In the genomic region with DNA sequence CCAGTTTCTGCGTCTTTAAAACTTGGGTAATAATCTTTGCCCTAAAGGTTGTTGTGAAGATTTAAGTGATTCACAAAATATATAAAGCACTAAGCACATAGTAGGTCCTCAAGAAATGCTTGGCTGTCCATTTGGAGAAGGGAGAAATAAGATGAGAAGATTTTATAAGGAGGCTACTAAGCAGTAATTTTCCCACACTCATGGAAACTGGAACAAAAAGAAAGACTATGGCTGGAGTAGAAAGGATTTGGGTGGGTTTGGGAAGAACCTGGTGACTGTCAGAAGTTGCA, we compare ENCODE assay signal across 9 cellular contexts. TPM values are rescaled to one million over a fixed set of nuclear protein-coding genes. Genes with fewer than 3 reads are reported as not detected.
DNase-seq lines count a peak whose midpoint lies in the region; ATAC-seq, FAIRE-seq and TF ChIP-seq lines count a peak whose summit lies in the region.
"Had no signal": no experiment of that assay in that cellular context is flagged by ENCODE, and none has a peak within 500 bp of the region (broad histone marks: within the 10 kb centered on the region; RNA-seq: fewer than 3 reads in every experiment).

No MANE protein-coding gene starts in this region.

- no peak for TF ChIP-seq EP300 in K562 (IDR thresholded peaks at IDR 0.05; ENCODE audit: low read length)
- no peak for TF ChIP-seq EP300 in upper lobe of left lung (IDR thresholded peaks at IDR 0.05)

- no peak for TF ChIP-seq RAD21 in K562 (CRISPR knock-in tag; conservative IDR thresholded peaks at IDR 0.05 in 1 of 2, IDR thresholded peaks at IDR 0.05 in 1 of 2)

- FAIRE-seq in K562 (lab: Jason Lieb, UNC) (no peak), H54 (lab: Jason Lieb, UNC) (no peak)

- no peaks in the 10 kb centered on the region for H3K9me1 ChIP-seq in K562 (ENCODE audit: control insufficient read depth, insufficient read depth, low read length)

- no peaks in the 10 kb centered on the region for H4K20me1 ChIP-seq in K562 (replicated peaks; ENCODE audit: control insufficient read depth, insufficient read depth, low read length)

- WGBS in K562 (ENCODE audit: insufficient coverage, low coverage, missing lambda C conversion rate) = 38% methylated on average over 1 of the region's 1 CpG
- WGBS in upper lobe of left lung, 2 donors = 71% methylated on average over 1 of the region's 1 CpG

- H3K9me3 ChIP-seq in left ventricle myocardium inferior (replicated peaks) = no peaks in the 10 kb centered on the region
- no peaks in the 10 kb centered on the region for H3K9me3 ChIP-seq in K562 (replicated peaks; ENCODE audit: control insufficient read depth, insufficient read depth, low read depth, low read length)
- H3K9me3 ChIP-seq in mucosa of rectum (ENCODE audit: control insufficient read depth in 2 of 2, low read length in 2 of 2) = no peaks in the 10 kb centered on the region
- no peaks in the 10 kb centered on the region for H3K9me3 ChIP-seq in upper lobe of left lung

- no peak for TF ChIP-seq CTCF in left ventricle myocardium inferior (IDR thresholded peaks at IDR 0.05; ENCODE audit: borderline replicate concordance)
- no peak for TF ChIP-seq CTCF in K562 (IDR thresholded peaks at IDR 0.05 in 2 of 3, conservative IDR thresholded peaks at IDR 0.05 in 1 of 3; ENCODE audit: insufficient read depth in 2 of 3, low read depth in 1 of 3, low read length in 3 of 3)
- TF ChIP-seq CTCF in upper lobe of left lung (IDR thresholded peaks at IDR 0.05) = no peak

- H3K79me2 ChIP-seq in K562 (ENCODE audit: control insufficient read depth, insufficient read depth, low read length) = peaks cover 19% of the 10 kb centered on the region

- no peak for ATAC-seq in K562
- ATAC-seq in upper lobe of left lung (ENCODE audit: low FRiP score in 2 of 2) = no peak

- H3K4me1 ChIP-seq in left ventricle myocardium inferior (peaks cover 54% of the 10 kb centered on the region), K562 (replicated peaks in 1 of 2; ENCODE audit: control insufficient read depth in 2 of 2, insufficient read depth in 2 of 2, low read length in 2 of 2) (peaks cover 26 to 39% of the 10 kb centered on the region in 2 experiments; a peak in 4 of 5 replicates), mucosa of rectum (ENCODE audit: control insufficient read depth in 2 of 2, insufficient read depth in 2 of 2, low read length in 2 of 2) (peaks cover 19 to 29% of the 10 kb centered on the region in 2 donors), upper lobe of left lung (peaks cover 27 to 60% (median 32%) of the 10 kb centered on the region in 4 donors)

- in situ Hi-C loops in K562 (cut with MboI) = loop anchor here (5.0 kb wide), 2 partner anchors 37 to 102 kb away; a partner anchor contains a TSS

- no peak for TF ChIP-seq POLR2A in K562 (conservative IDR thresholded peaks at IDR 0.05)
- no peak for TF ChIP-seq POLR2A in upper lobe of left lung (IDR thresholded peaks at IDR 0.05)
- no peak for TF ChIP-seq POLR2A in H54 (IDR thresholded peaks at IDR 0.05; ENCODE audit: low read depth, low read length)

- no TSS peak for BruUV-seq in K562 (replicated peaks; lab: Mats Ljungman, UMichigan)

- CTCF ChIA-PET in K562 (lab: Yijun Ruan, JAX; ENCODE audit: low intra/inter-chr PET ratio) = no interaction called here

- H2AFZ ChIP-seq in K562 (ENCODE audit: low read depth, low read length) = no peak overlapping the region

- DNase-seq in left ventricle myocardium inferior (no peak), cardiac septum (ENCODE audit: low spot score) (no peak), K562 (ENCODE audit: extremely low read depth in 1 of 4, low spot score in 3 of 4) (no peak), upper lobe of left lung (no peak), posterior cingulate gyrus (no peak), H54 (ENCODE audit: insufficient read length, low spot score) (no peak)
- no peak for DNase-seq in activated CD8-positive, alpha-beta memory T cell treated with anti-CD3 and anti-CD28 coated beads for 24 hours
- DNase-seq: NCI-H2081 had no signal

- H3K27me3 ChIP-seq in left ventricle myocardium inferior (ENCODE audit: low read depth) = no peaks in the 10 kb centered on the region
- H3K27me3 ChIP-seq in K562 (ENCODE audit: control insufficient read depth in 2 of 2, insufficient read depth in 2 of 2, low read length in 2 of 2) = no peaks in the 10 kb centered on the region
- no peaks in the 10 kb centered on the region for H3K27me3 ChIP-seq in mucosa of rectum (ENCODE audit: control insufficient read depth in 2 of 2, insufficient read depth in 2 of 2, low read length in 2 of 2)
- no peaks in the 10 kb centered on the region for H3K27me3 ChIP-seq in upper lobe of left lung

- POLR2A ChIA-PET in K562 (lab: Yijun Ruan, JAX) = interaction anchor here (0.6 to 1.2 kb wide), 2 partner anchors 10 to 85 kb away, joined by 3 to 5 read pairs; no protein-coding TSS in a partner anchor

- peak overlapping the region; percentile 89 for H3K4me2 ChIP-seq in K562 (ENCODE audit: insufficient read depth, low read length)

- H3K27ac ChIP-seq in left ventricle myocardium inferior (replicated peaks) = peak overlapping the region; percentile 94
- no peak overlapping the region; the same call in 2 of the 3 replicates for H3K27ac ChIP-seq in K562 (ENCODE audit: extremely low read depth, low read depth, low read length)
- H3K27ac ChIP-seq in mucosa of rectum (ENCODE audit: low read depth in 2 of 2, low read length in 2 of 2) = peak overlapping the region; percentile 92
- H3K27ac ChIP-seq in upper lobe of left lung = peak overlapping the region; percentile 91 to 96 (median 93)

- intact Hi-C loops in left ventricle myocardium inferior (cut with micrococcal nuclease) = loop anchor here (5.0 kb wide), 1 partner anchor 37 kb away; no protein-coding TSS in a partner anchor
- intact Hi-C loops in cardiac septum (cut with DNase I) = no loop called here
- intact Hi-C loops in K562 (cut with micrococcal nuclease) = loop anchor here (10.0 kb wide), 1 partner anchor 399 kb away; no protein-coding TSS in a partner anchor
- intact Hi-C loops in posterior cingulate gyrus (cut with DNase I) = loop anchor here (5.0 kb wide), 1 partner anchor 37 kb away; no protein-coding TSS in a partner anchor

- H3K9ac ChIP-seq in K562 (ENCODE audit: insufficient read depth in 1 of 2, low read depth in 2 of 2, low read length in 2 of 2) (peak overlapping the region in 1 of 2 experiments; percentile 86; a peak in 2 of 4 replicates), mucosa of rectum (ENCODE audit: low read depth in 1 of 2, low read length in 2 of 2) (peak overlapping the region; percentile 0 to 77)

- no peaks in the 10 kb centered on the region for H3K36me3 ChIP-seq in left ventricle myocardium inferior
- no peaks in the 10 kb centered on the region for H3K36me3 ChIP-seq in K562 (ENCODE audit: control insufficient read depth, insufficient read depth, low read length)
- H3K36me3 ChIP-seq in mucosa of rectum (ENCODE audit: control insufficient read depth in 2 of 2, insufficient read depth in 2 of 2, low read length in 2 of 2) = no peaks in the 10 kb centered on the region
- no peaks in the 10 kb centered on the region for H3K36me3 ChIP-seq in upper lobe of left lung

- H3K4me3 ChIP-seq in left ventricle myocardium inferior = peak overlapping the region; percentile 66
- H3K4me3 ChIP-seq in K562 = peak overlapping the region; percentile 58; the same call in 1 of the 2 replicates
- peak overlapping the region in 1 of 2 donors; percentile 78 for H3K4me3 ChIP-seq in mucosa of rectum (ENCODE audit: low read length in 2 of 2)
- H3K4me3 ChIP-seq in upper lobe of left lung = peak overlapping the region in 3 of 4 donors; percentile 48 to 56 (median 51)

TF ChIP-seq in K562, 482 proteins besides CTCF, POLR2A, EP300 and RAD21 (continues in another document):
- TF ChIP-seq U2AF1 (optimal IDR thresholded peaks at IDR 0.05; ENCODE audit: low read depth, low read length) = no peak
- no peak for TF ChIP-seq ZNF644 (tag; IDR thresholded peaks at IDR 0.05; ENCODE audit: low read depth)
- no peak for TF ChIP-seq SUPT5H (IDR thresholded peaks at IDR 0.05)
- TF ChIP-seq ZKSCAN1 (IDR thresholded peaks at IDR 0.05; ENCODE audit: low read depth, low read length) = peak; percentile 92
- TF ChIP-seq, protein P1, sequence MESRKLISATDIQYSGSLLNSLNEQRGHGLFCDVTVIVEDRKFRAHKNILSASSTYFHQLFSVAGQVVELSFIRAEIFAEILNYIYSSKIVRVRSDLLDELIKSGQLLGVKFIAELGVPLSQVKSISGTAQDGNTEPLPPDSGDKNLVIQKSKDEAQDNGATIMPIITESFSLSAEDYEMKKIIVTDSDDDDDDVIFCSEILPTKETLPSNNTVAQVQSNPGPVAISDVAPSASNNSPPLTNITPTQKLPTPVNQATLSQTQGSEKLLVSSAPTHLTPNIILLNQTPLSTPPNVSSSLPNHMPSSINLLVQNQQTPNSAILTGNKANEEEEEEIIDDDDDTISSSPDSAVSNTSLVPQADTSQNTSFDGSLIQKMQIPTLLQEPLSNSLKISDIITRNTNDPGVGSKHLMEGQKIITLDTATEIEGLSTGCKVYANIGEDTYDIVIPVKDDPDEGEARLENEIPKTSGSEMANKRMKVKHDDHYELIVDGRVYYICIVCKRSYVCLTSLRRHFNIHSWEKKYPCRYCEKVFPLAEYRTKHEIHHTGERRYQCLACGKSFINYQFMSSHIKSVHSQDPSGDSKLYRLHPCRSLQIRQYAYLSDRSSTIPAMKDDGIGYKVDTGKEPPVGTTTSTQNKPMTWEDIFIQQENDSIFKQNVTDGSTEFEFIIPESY (CRISPR knock-in tag; IDR thresholded peaks at IDR 0.05) = no peak
- peak; percentile 20 for TF ChIP-seq CHD4 (IDR thresholded peaks at IDR 0.05; ENCODE audit: insufficient read depth, insufficient replicate concordance, low read depth, low read length, poor library complexity, severe bottlenecking)

RNA-seq across cellular contexts. Expression of a gene that starts 47.0 kb away (rescaled TPM):
- 22.1 TPM for total RNA-seq in left ventricle myocardium inferior
- 22.7 TPM for total RNA-seq in cardiac septum
- 26.8 and 37.6 TPM in 2 replicates for total RNA-seq in K562 (2011; cell fraction: chromatin; rRNA removed; ENCODE audit: low replicate concordance)
- 19.3 and 22.8 TPM in 2 replicates for total RNA-seq in K562 (2011; cell fraction: nucleolus; rRNA removed)
- 30.8 and 38.8 TPM in 2 replicates for total RNA-seq in K562 (2011; cell fraction: nucleoplasm; rRNA removed)
- total RNA-seq in K562 (2014; rRNA removed) = 51.8 and 51.9 TPM in 2 replicates
- 79.6 and 85.1 TPM in 2 replicates for total RNA-seq in K562 (2014; rRNA removed; fragmentation: Illumina TruSeq; extraction: Trizol)
- 70.1 and 71.2 TPM in 2 replicates for total RNA-seq in K562 (2015; rRNA removed; fragmentation: Illumina TruSeq; extraction: Trizol)
- total RNA-seq in K562 (2021) = 102 and 104 TPM in 2 replicates
- polyA plus RNA-seq in K562 (2011; rRNA removed) = 138 and 175 TPM in 2 replicates
- 87.5 and 121 TPM in 2 replicates for polyA plus RNA-seq in K562 (2011; cell fraction: cytosol; rRNA removed)
- 25.6 and 38.6 TPM in 2 replicates for polyA plus RNA-seq in K562 (2011; cell fraction: nucleus; rRNA removed)
- 49.4 and 92.8 TPM in 2 replicates for polyA plus RNA-seq in K562 (2012)
- 113 and 125 TPM in 2 replicates for polyA plus RNA-seq in K562 (2014; fragmentation: Illumina TruSeq; extraction: Trizol)
- 10 to 100 TPM; 47.8 to 50.9 TPM for polyA plus RNA-seq in K562 (2014; fragmentation: Nextera tagmentation; extraction: Ambion mirVana)
- polyA plus RNA-seq in K562 (2014; rRNA removed) = 90.2 and 121 TPM in 2 replicates
- polyA minus RNA-seq in K562 (2011; rRNA and poly(A)+ RNA removed) = 161 and 200 TPM in 2 replicates
- polyA minus RNA-seq in K562 (2011; cell fraction: cytosol; rRNA and poly(A)+ RNA removed) = 49.1 and 77.7 TPM in 2 replicates
- polyA minus RNA-seq in K562 (2011; cell fraction: nucleus; rRNA and poly(A)+ RNA removed) = 10.5 and 18.3 TPM in 2 replicates
- total RNA-seq in upper lobe of left lung = 10 to 100 TPM; 10.5 to 32.7 (median 24.6) TPM
